Comparison of ENCODE assay signal across 8 cellular contexts in the genomic region with DNA sequence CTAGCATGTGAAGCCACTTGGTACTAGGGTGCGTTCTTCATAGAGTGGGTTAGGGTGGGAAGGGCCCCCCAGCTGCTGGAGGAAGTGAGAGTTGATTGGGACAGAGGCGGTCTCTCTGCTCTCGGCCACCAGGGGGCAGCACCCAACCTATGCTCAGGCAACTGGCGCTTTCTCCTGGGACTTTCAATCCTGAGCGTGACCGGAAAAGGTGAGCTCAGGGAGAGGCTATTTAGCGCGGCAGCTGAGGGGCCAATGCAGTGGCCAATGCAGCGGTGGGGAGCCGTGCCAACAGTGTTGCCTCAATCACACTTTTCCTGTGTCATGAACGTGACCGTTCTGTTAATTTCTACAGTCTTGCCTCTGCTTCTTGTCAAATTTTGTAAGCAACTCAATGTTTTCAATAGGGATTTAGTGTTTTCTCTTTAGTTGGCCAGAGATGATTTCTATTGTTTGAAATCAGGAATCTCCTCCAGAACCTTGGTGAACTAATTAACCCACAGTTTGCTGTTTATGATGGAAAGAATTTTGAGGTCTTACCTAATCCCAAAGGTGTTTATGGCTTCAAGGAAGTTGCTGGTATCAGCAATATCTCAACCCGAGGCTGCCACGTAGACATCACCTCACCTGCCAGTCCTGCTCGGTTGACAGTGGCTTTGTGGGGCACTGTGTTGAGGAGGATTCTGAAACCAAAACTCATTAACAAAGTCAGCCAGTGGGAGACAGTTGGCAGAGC.
DNase-seq lines count a peak whose midpoint lies in the region; ATAC-seq and TF ChIP-seq lines count a peak whose summit lies in the region.

No MANE protein-coding gene starts in this region.

- TF ChIP-seq POLR2A in body of pancreas (IDR thresholded peaks at IDR 0.05): peak in 1 of 3 donors; percentile 9

- H3K36me3 ChIP-seq in body of pancreas (replicated peaks in 1 of 2; ENCODE audit: insufficient read depth in 1 of 2, low read depth in 2 of 2) (no peaks in the 10 kb centered on the region), skeletal muscle tissue (ENCODE audit: control insufficient read depth in 3 of 3, insufficient read depth in 3 of 3, low read length in 3 of 3) (no peaks in the 10 kb centered on the region)

- peak overlapping the region in 1 of 3 donors; percentile 16 for H3K9ac ChIP-seq in skeletal muscle tissue (ENCODE audit: low read depth in 1 of 3, low read length in 3 of 3)

- H3K9me3 ChIP-seq in body of pancreas: no peaks in the 10 kb centered on the region
- peaks cover 7% of the 10 kb centered on the region for H3K9me3 ChIP-seq in iPS-18c (ENCODE audit: control insufficient read depth, insufficient read depth, low read length)
- no peaks in the 10 kb centered on the region for H3K9me3 ChIP-seq in skeletal muscle tissue (ENCODE audit: control insufficient read depth in 3 of 3, low read length in 3 of 3)

- no peak overlapping the region for H3K4me3 ChIP-seq in body of pancreas
- H3K4me3 ChIP-seq in iPS-18c (ENCODE audit: insufficient read depth, low read depth, low read length): 0 out of 2 replicates have a peak overlapping the region, but pooled peaks have one; percentile 3
- H3K4me3 ChIP-seq in skeletal muscle tissue (ENCODE audit: low read length in 3 of 3): peak overlapping the region; percentile 37 to 63 (median 55)

- 11% methylated on average over 13 to 15 of the region's 15 CpGs for WGBS in body of pancreas, 2 donors

- ATAC-seq in GM21619 (IDR thresholded peaks at IDR 0.05; ENCODE audit: unreplicated experiment) (peak; percentile 73), body of pancreas (peak; percentile 91)

- intact Hi-C loops in body of pancreas (cut with DNase I): no loop called here

- no peaks in the 10 kb centered on the region for H3K4me1 ChIP-seq in body of pancreas
- peaks cover 7 to 12% (median 10%) of the 10 kb centered on the region in 3 donors for H3K4me1 ChIP-seq in skeletal muscle tissue (ENCODE audit: control insufficient read depth in 3 of 3, insufficient read depth in 3 of 3, low read length in 3 of 3)

- peak; percentile 68 to 96 (median 83) for TF ChIP-seq CTCF in body of pancreas (IDR thresholded peaks at IDR 0.05)

- DNase-seq in DMS153 (lab: John Stamatoyannopoulos, UW) (peak; percentile 50), M059J (ENCODE audit: low read depth) (peak; percentile 87), T-helper 22 cell (ENCODE audit: low read depth) (peak; percentile 1), body of pancreas (peak; percentile 81 to 89 (median 86)), NCI-H187 (lab: John Stamatoyannopoulos, UW) (no peak)

- H3K27me3 ChIP-seq in body of pancreas (no peaks in the 10 kb centered on the region), skeletal muscle tissue (ENCODE audit: control insufficient read depth in 3 of 3, insufficient read depth in 3 of 3, low read length in 3 of 3) (peaks cover 0 to 8% (median 0%) of the 10 kb centered on the region in 3 donors)

- H3K27ac ChIP-seq in body of pancreas: peak overlapping the region in 1 of 4 donors; percentile 44
- no peak overlapping the region for H3K27ac ChIP-seq in skeletal muscle tissue (ENCODE audit: low read depth, low read length)

Comparison
In these comparisons a context has a peak if more than half of its experiments do, and no peak if none do; other contexts are left out.
1. DNase-seq: peak in DMS153 (single experiment), M059J (single experiment), T-helper 22 cell (single experiment) and body of pancreas (4 of 4); none in NCI-H187 (0 of 2).
2. H3K4me3 ChIP-seq: peak in iPS-18c (single experiment) and skeletal muscle tissue (3 of 3); none in body of pancreas (0 of 2).